In genomic region chr20:47125553-47126373, GRCh38 we compare ENCODE assay signal across 10 cellular contexts.
DNase-seq lines count a peak whose midpoint lies in the region; ATAC-seq, FAIRE-seq and TF ChIP-seq lines count a peak whose summit lies in the region.
"Had no signal": no experiment of that assay in that cellular context is flagged by ENCODE, and none has a peak within 500 bp of the region (broad histone marks: within the 10 kb centered on the region; RNA-seq: fewer than 3 reads in every experiment).

No MANE protein-coding gene starts in this region.

- TF ChIP-seq CTCF in LNCaP clone FGC (IDR thresholded peaks at IDR 0.05; ENCODE audit: control insufficient read depth, extremely low read depth, insufficient read depth): no peak
- TF ChIP-seq CTCF in brain microvascular endothelial cell (IDR thresholded peaks at IDR 0.05; ENCODE audit: low read depth, low read length, missing control alignments): no peak
- no peak for TF ChIP-seq CTCF in transverse colon (IDR thresholded peaks at IDR 0.05)

- DNase-seq in LNCaP clone FGC (ENCODE audit: low read depth) (peak; percentile 15), brain microvascular endothelial cell (no peak), kidney tubule cell (ENCODE audit: low spot score) (peak; percentile 29), transverse colon (no peak), GM12891 (ENCODE audit: insufficient read length, low spot score) (no peak), UCSD-AML1 (lab: John Stamatoyannopoulos, UW; ENCODE audit: unreplicated experiment) (no peak), NCI-H226 (no peak)
- DNase-seq: activated CD4-positive, alpha-beta T cell treated with anti-CD3 and anti-CD28 coated beads for 1 hour; NCI-H146 had no signal

- FAIRE-seq in GM12891 (lab: Jason Lieb, UNC): no peak

- TF ChIP-seq POLR2A in transverse colon (IDR thresholded peaks at IDR 0.05) (no peak), GM12891 (IDR thresholded peaks at IDR 0.05; ENCODE audit: low read depth, low read length) (no peak)

- 61 to 77% methylated on average over 2 to 15 of the region's 15 CpGs for WGBS in transverse colon (ENCODE audit: low coverage in 1 of 2), 2 donors

- no peaks in the 10 kb centered on the region for H3K9me3 ChIP-seq in transverse colon

- TF ChIP-seq EP300 in transverse colon (IDR thresholded peaks at IDR 0.05; ENCODE audit: low read depth): no peak

- in situ Hi-C loops in brain microvascular endothelial cell (cut with HindIII; ENCODE audit: low pct_ligation_motif_present, low sequenced_read_pairs) (no loop called here), transverse colon (cut with MboI; ENCODE audit: low pct_ligation_motif_present in 1 of 4, low pct_unique_long_range_greater_than_20kb in 1 of 4, low sequenced_read_pairs in 3 of 4) (no loop called here)

- intact Hi-C loops in transverse colon (cut with DNase I; ENCODE audit: low total_unique reads): no loop called here

- H3K4me3 ChIP-seq in LNCaP clone FGC (ENCODE audit: low read depth, low read length) (no peak overlapping the region), brain microvascular endothelial cell (ENCODE audit: low read depth, low read length) (no peak overlapping the region), transverse colon (no peak overlapping the region)

- H3K4me1 ChIP-seq in transverse colon: peaks cover 0 to 13% (median 5%) of the 10 kb centered on the region in 4 donors

- no peaks in the 10 kb centered on the region for H3K36me3 ChIP-seq in brain microvascular endothelial cell (replicated peaks)
- H3K36me3 ChIP-seq in transverse colon: no peaks in the 10 kb centered on the region

- ATAC-seq in HG03280 (IDR thresholded peaks at IDR 0.05; ENCODE audit: unreplicated experiment): no peak

- H3K27ac ChIP-seq in brain microvascular endothelial cell: peak overlapping the region; percentile 82
- H3K27ac ChIP-seq in transverse colon: peak overlapping the region in 3 of 4 donors; percentile 49 to 54 (median 52)

- H3K27me3 ChIP-seq in brain microvascular endothelial cell (replicated peaks) (no peaks in the 10 kb centered on the region), transverse colon (no peaks in the 10 kb centered on the region)

TF ChIP-seq in GM12891, 5 proteins besides CTCF, POLR2A, EP300 and RAD21:
- no peak for TF ChIP-seq SPI1 (IDR thresholded peaks at IDR 0.05; ENCODE audit: low read depth, low read length)
- TF ChIP-seq POU2F2 (IDR thresholded peaks at IDR 0.05; ENCODE audit: low read depth, low read length): no peak
- TF ChIP-seq PAX5 (IDR thresholded peaks at IDR 0.05; ENCODE audit: insufficient read depth, low read length, severe bottlenecking): no peak
- TF ChIP-seq TAF1 (IDR thresholded peaks at IDR 0.05; ENCODE audit: low read depth, low read length): no peak
- no peak for TF ChIP-seq POLR2AphosphoS5 (IDR thresholded peaks at IDR 0.05; ENCODE audit: low read depth, low read length)

Comparison
In these comparisons a context has a peak if more than half of its experiments do, and no peak if none do; other contexts are left out.
1. DNase-seq: peak in LNCaP clone FGC (single experiment) and kidney tubule cell (single experiment); none in brain microvascular endothelial cell (single experiment), transverse colon (single experiment), GM12891 (single experiment), UCSD-AML1 (single experiment) and NCI-H226 (single experiment).